16 cellular contexts compared by ENCODE assay signal in genomic region chr1:231949277-231950122, GRCh38.
DNase-seq lines count a peak whose midpoint lies in the region; ATAC-seq and TF ChIP-seq lines count a peak whose summit lies in the region.
"Had no signal": no experiment of that assay in that cellular context is flagged by ENCODE, and none has a peak within 500 bp of the region (broad histone marks: within the 10 kb centered on the region; RNA-seq: fewer than 3 reads in every experiment).

No MANE protein-coding gene starts in this region.

- CTCF ChIA-PET in PC-3 (lab: Charles Lee) = no interaction called here

- H3K9me3 Mint-ChIP-seq in immature natural killer cell = peaks cover 0 to 1% (median 0%) of the 10 kb centered on the region in 6 donors

- H3K27me3 Mint-ChIP-seq in immature natural killer cell (ENCODE audit: low read depth in 3 of 3) = peaks cover 2 to 7% (median 2%) of the 10 kb centered on the region in 3 donors
- H3K27me3 Mint-ChIP-seq: activated T-helper 17 cell treated with anti-CD3 and anti-CD28 coated beads, Interleukin-2, amount 50 U/mL, for 72 hours; stimulated activated memory B cell treated with anti-CD40 and anti-IgM and Interleukin-4, amounts not matched to agents 10 μg/mL and 1 μg/mL and 100 μg/mL, for 72 hours had no signal

- H3K4me3 Mint-ChIP-seq in immature natural killer cell = no peak overlapping the region
- H3K4me3 Mint-ChIP-seq: activated T-helper 17 cell treated with anti-CD3 and anti-CD28 coated beads, Interleukin-2, amount 50 U/mL, for 72 hours; CD14-positive monocyte; stimulated activated memory B cell treated with anti-CD40 and anti-IgM and Interleukin-4, amounts not matched to agents 10 μg/mL and 1 μg/mL and 100 μg/mL, for 72 hours had no signal

- no peak overlapping the region for H2AFZ ChIP-seq in PC-3 (ENCODE audit: low read length)

- H3K79me2 ChIP-seq in PC-3 (ENCODE audit: low read length) = no peaks in the 10 kb centered on the region

- H3K27me3 ChIP-seq in PC-3 (ENCODE audit: low read length) (no peaks in the 10 kb centered on the region), tibial nerve (no peaks in the 10 kb centered on the region)

- H3K4me1 Mint-ChIP-seq in immature natural killer cell = no peaks in the 10 kb centered on the region
- H3K4me1 Mint-ChIP-seq: activated T-helper 17 cell treated with anti-CD3 and anti-CD28 coated beads, Interleukin-2, amount 50 U/mL, for 72 hours; CD14-positive monocyte; stimulated activated memory B cell treated with anti-CD40 and anti-IgM and Interleukin-4, amounts not matched to agents 10 μg/mL and 1 μg/mL and 100 μg/mL, for 72 hours had no signal

- H3K9me2 ChIP-seq in PC-3 (replicated peaks; ENCODE audit: low read length) = no peaks in the 10 kb centered on the region

- H3K4me2 ChIP-seq in PC-3 (ENCODE audit: low read length) = no peak overlapping the region

- TF ChIP-seq CTCF in PC-3 (conservative IDR thresholded peaks at IDR 0.05; ENCODE audit: low read depth, low read length) = 0 out of 2 replicates have a peak, but pooled peaks have one; percentile 11
- TF ChIP-seq CTCF in fibroblast of villous mesenchyme (IDR thresholded peaks at IDR 0.05; ENCODE audit: insufficient read depth, low read depth, low read length) = peak; percentile 20
- TF ChIP-seq CTCF in tibial nerve (IDR thresholded peaks at IDR 0.05) = no peak

- H3K9me3 ChIP-seq in PC-3 (ENCODE audit: low read length) = no peaks in the 10 kb centered on the region
- peaks cover 0 to 3% (median 0%) of the 10 kb centered on the region in 4 donors for H3K9me3 ChIP-seq in tibial nerve

- TF ChIP-seq POLR2A in tibial nerve (IDR thresholded peaks at IDR 0.05) = no peak

- H3K4me3 ChIP-seq in PC-3 (ENCODE audit: low read length) (no peak overlapping the region), fibroblast of villous mesenchyme (ENCODE audit: low read depth, low read length) (no peak overlapping the region), tibial nerve (no peak overlapping the region)

- H4K20me1 ChIP-seq in PC-3 (ENCODE audit: low read length) = no peaks in the 10 kb centered on the region

- no peaks in the 10 kb centered on the region for H3F3A ChIP-seq in PC-3 (ENCODE audit: low read length, unreplicated experiment)

- intact Hi-C loops in PC-3 (cut with micrococcal nuclease) = no loop called here

- DNase-seq in PC-3 (no peak), fibroblast of villous mesenchyme (ENCODE audit: low read depth) (peak; percentile 46), middle frontal gyrus (ENCODE audit: extremely low spot score, low spot score) (peak; percentile 9), tibial nerve (ENCODE audit: low spot score in 2 of 2) (peak in 1 of 2 donors; percentile 38), germinal center (ENCODE audit: low spot score) (no peak), immature natural killer cell (no peak)
- DNase-seq: activated CD4-positive, alpha-beta T cell treated with anti-CD3 and anti-CD28 coated beads, Interleukin-2, amount 50 U/mL, for 48 hours; retina; RPMI8226; stimulated activated CD4-positive, alpha-beta T cell treated with anti-CD3 and anti-CD28 coated beads, Interleukin-4, amount 100 ng/mL, for 24 hours; T1000 had no signal

- peak in 1 of 2 donors; percentile 57 for TF ChIP-seq EP300 in tibial nerve (IDR thresholded peaks at IDR 0.05)

- ATAC-seq in PC-3 = no peak
- ATAC-seq in GM18909 (IDR thresholded peaks at IDR 0.05; ENCODE audit: poor library complexity, unreplicated experiment) = no peak
- no peak for ATAC-seq in HG03457 (IDR thresholded peaks at IDR 0.05; ENCODE audit: unreplicated experiment)
- ATAC-seq: activated T-helper 17 cell treated with anti-CD3 and anti-CD28 coated beads, Interleukin-2, amount 50 U/mL, for 72 hours; stimulated activated memory B cell treated with anti-CD40 and anti-IgM and Interleukin-4, amounts not matched to agents 10 μg/mL and 1 μg/mL and 100 μg/mL, for 72 hours had no signal

- H3K27ac Mint-ChIP-seq in immature natural killer cell = no peak overlapping the region
- H3K27ac Mint-ChIP-seq: activated T-helper 17 cell treated with anti-CD3 and anti-CD28 coated beads, Interleukin-2, amount 50 U/mL, for 72 hours; stimulated activated memory B cell treated with anti-CD40 and anti-IgM and Interleukin-4, amounts not matched to agents 10 μg/mL and 1 μg/mL and 100 μg/mL, for 72 hours had no signal

- POLR2A ChIA-PET in PC-3 (lab: Charles Lee; ENCODE audit: unreplicated experiment) = no interaction called here

- H3K36me3 Mint-ChIP-seq in immature natural killer cell = peaks cover 0 to 4% (median 0%) of the 10 kb centered on the region in 3 donors

- H3K4me1 ChIP-seq in PC-3 (ENCODE audit: insufficient read depth, low read length) (peaks cover 8% of the 10 kb centered on the region), tibial nerve (peaks cover 0 to 11% (median 0%) of the 10 kb centered on the region in 4 donors)

- WGBS in tibial nerve, 2 donors = 37 to 43% methylated on average over 8 of the region's 8 CpGs

- H3K27ac ChIP-seq in PC-3 (ENCODE audit: low read length) (no peak overlapping the region), tibial nerve (peak overlapping the region; percentile 4 to 75 (median 42))

- H3K9ac ChIP-seq in PC-3 (ENCODE audit: low read length) = no peak overlapping the region

- H3K36me3 ChIP-seq in PC-3 (ENCODE audit: low read depth, low read length) (no peaks in the 10 kb centered on the region), tibial nerve (peaks cover 0 to 7% (median 0%) of the 10 kb centered on the region in 3 donors)

- BruUV-seq in PC-3 (replicated peaks; lab: Mats Ljungman, UMichigan) = no TSS peak

Comparison
In these comparisons a context has a peak if more than half of its experiments do, and no peak if none do; other contexts are left out.
1. DNase-seq: peak in fibroblast of villous mesenchyme (single experiment) and middle frontal gyrus (single experiment); none in PC-3 (single experiment), germinal center (single experiment) and immature natural killer cell (0 of 3).
2. CTCF ChIP-seq: peak in PC-3 (single experiment) and fibroblast of villous mesenchyme (single experiment); none in tibial nerve (0 of 5).